ENCODE assay signal across 34 cellular contexts in the genomic region with DNA sequence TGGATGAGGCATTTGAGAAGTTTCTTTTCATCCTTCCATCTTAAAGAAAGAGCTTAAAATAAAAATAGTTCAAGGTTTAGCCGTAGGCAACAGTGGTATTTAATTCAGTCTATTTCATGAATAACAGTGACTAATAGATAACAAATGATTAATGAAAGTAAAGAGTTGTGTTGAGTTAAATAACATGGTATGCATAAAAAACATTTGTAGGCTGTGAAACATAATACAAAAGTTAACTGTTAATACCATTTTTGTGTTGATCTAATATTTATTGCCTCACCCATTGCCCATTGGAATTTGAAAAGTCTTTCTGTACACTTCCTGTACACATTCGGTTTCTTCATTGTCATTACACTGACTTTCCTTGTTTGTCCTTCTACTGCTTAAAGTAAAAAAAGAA.
"Had no signal": no experiment of that assay in that cellular context is flagged by ENCODE, and none has a peak within 500 bp of the region (broad histone marks: within the 10 kb centered on the region; RNA-seq: fewer than 3 reads in every experiment).

No MANE protein-coding gene starts in this region.

- ATAC-seq: activated CD8-positive, alpha-beta T cell treated with anti-CD3 and anti-CD28 coated beads for 36 hours; activated T-cell treated with anti-CD3 and anti-CD28 coated beads, Interleukin-2, amount 50 U/mL, for 72 hours; activated T-helper 17 cell treated with anti-CD3 and anti-CD28 coated beads, Interleukin-2, amount 50 U/mL, for 72 hours; Panc1 had no signal

- H3K4me3 ChIP-seq: cardiac muscle cell, SJCRH30, SK-N-MC had no signal

- DNase-seq: activated CD4-positive, alpha-beta T cell treated with anti-CD3 and anti-CD28 coated beads for 1 hour; activated CD4-positive, alpha-beta T cell treated with anti-CD3 and anti-CD28 coated beads, Interleukin-2, amount 10 ng/mL, durations not matched to agents 24 days and 14 days; activated CD4-positive, alpha-beta T cell treated with anti-CD3 and anti-CD28 coated beads, Interleukin-2, amount 50 U/mL, for 4 hours; activated CD4-positive, CD25-positive, alpha-beta regulatory T cell; activated CD8-positive, alpha-beta T cell treated with anti-CD3 and anti-CD28 coated beads for 36 hours; activated effector memory CD4-positive, alpha-beta T cell treated with anti-CD3 and anti-CD28 coated beads, Interleukin-2, amount 50 U/mL, for 16 hours; activated naive CD4-positive, alpha-beta T cell; activated naive CD4-positive, alpha-beta T cell treated with anti-CD3 and anti-CD28 coated beads, Interleukin-2, amount 50 U/mL, for 16 hours; activated naive CD8-positive, alpha-beta T cell treated with anti-CD3 and anti-CD28 coated beads, Interleukin-2, amount 10 ng/mL, durations not matched to agents 7 days and 5 days; activated T-cell treated with anti-CD3 and anti-CD28 coated beads, Interleukin-2, amount 50 U/mL, for 1 hour; activated T-cell treated with anti-CD3 and anti-CD28 coated beads, Interleukin-2, amount 50 U/mL, for 72 hours; brain microvascular endothelial cell; Kasumi-1; KG1; MM.1S; MV-4-11; NCI-H1092; NCI-H1436 treated with DMSO at 0.1 percent for 48 hours; NCI-H187; NCI-H2029 treated with DMSO at 0.1 percent for 48 hours; NCI-H2107; NCI-H2171; NCI-H510A; NCI-H526; NCI-H748 treated with DMSO at 0.1 percent for 48 hours; OCI-M1; SHP77; SJCRH30; T1000; WERI-Rb-1 had no signal
